Comparison of ENCODE assay signal across 8 cellular contexts in the genomic region with DNA sequence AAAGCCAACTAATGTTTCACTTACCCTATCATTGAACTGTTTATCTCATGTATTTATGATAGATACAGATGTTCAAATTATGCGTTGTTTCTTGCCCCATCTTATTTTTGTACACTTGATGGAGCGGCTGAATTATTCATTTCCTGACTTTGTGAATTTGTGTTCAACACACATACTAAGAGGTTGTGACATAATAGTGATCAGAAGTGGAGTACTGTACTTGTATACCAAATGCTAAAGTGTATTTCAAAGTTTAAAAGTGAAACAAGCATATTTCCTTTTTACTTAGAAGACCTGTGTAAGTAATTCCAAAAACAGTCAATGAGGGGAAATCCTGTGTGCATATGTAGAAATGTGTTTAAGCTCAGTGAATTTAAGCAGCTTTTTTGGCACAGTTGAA. TPM values are rescaled to one million over a fixed set of nuclear protein-coding genes. Genes with fewer than 3 reads are reported as not detected.
DNase-seq lines count a peak whose midpoint lies in the region; ATAC-seq and TF ChIP-seq lines count a peak whose summit lies in the region.

No MANE protein-coding gene starts in this region.

- no peaks in the 10 kb centered on the region; the same call in 1 of the 2 replicates for H3K9me3 ChIP-seq in AG04450 (ENCODE audit: control insufficient read depth, insufficient read depth, low read length)
- no peaks in the 10 kb centered on the region for H3K9me3 ChIP-seq in muscle layer of duodenum (ENCODE audit: control insufficient read depth in 1 of 2, low read length in 2 of 2)

- H3K27me3 ChIP-seq in AG04450 (ENCODE audit: control insufficient read depth, insufficient read depth, low read length) (no peaks in the 10 kb centered on the region), muscle layer of duodenum (ENCODE audit: low read depth, low read length) (no peaks in the 10 kb centered on the region)

- peaks cover 39% of the 10 kb centered on the region for H3K36me3 Mint-ChIP-seq in chondrocyte (ENCODE audit: low read depth)

- ATAC-seq in GM21526 (IDR thresholded peaks at IDR 0.05; ENCODE audit: low FRiP score, unreplicated experiment): no peak

- peaks cover 5 to 6% of the 10 kb centered on the region in 2 donors for H3K4me1 ChIP-seq in muscle layer of duodenum (ENCODE audit: control insufficient read depth in 1 of 2, insufficient read depth in 2 of 2, low read length in 2 of 2)

- H3K36me3 ChIP-seq in muscle layer of duodenum (ENCODE audit: control insufficient read depth in 1 of 2, insufficient read depth in 2 of 2, low read length in 2 of 2): peaks cover 43 to 57% of the 10 kb centered on the region in 2 donors

- no peaks in the 10 kb centered on the region for H3K9me3 Mint-ChIP-seq in chondrocyte (ENCODE audit: low read depth)

- H3K27me3 Mint-ChIP-seq in chondrocyte (ENCODE audit: low read depth): no peaks in the 10 kb centered on the region

- H3K4me3 Mint-ChIP-seq in chondrocyte (ENCODE audit: unreplicated experiment): peak overlapping the region; percentile 93

- peaks cover 46% of the 10 kb centered on the region for H3K4me1 Mint-ChIP-seq in chondrocyte (ENCODE audit: low read depth)

- POLR2A ChIA-PET in AG04450 (lab: Yijun Ruan, JAX): interaction anchor here (1.0 to 1.3 kb wide), 3 partner anchors 10 to 374 kb away, joined by 3 to 4 read pairs (median 4); a partner anchor contains a TSS

- peak overlapping the region; percentile 92 for H3K27ac Mint-ChIP-seq in chondrocyte (ENCODE audit: unreplicated experiment)

- CTCF ChIA-PET in AG04450 (lab: Charles Lee): interaction anchor here (1.0 to 2.3 kb wide), 5 partner anchors 37 to 685 kb away, joined by 3 to 23 read pairs (median 10); no protein-coding TSS in a partner anchor

- DNase-seq in AG04450 (ENCODE audit: low read depth, low spot score) (no peak), chondrocyte (ENCODE audit: low spot score) (no peak), DMS53 treated with DMSO at 0.1 percent for 48 hours (lab: John Stamatoyannopoulos, UW; ENCODE audit: unreplicated experiment) (no peak), H4 (ENCODE audit: low spot score) (no peak)
- DNase-seq in Jurkat, Clone E6-1 (ENCODE audit: low read depth, low spot score): peak; percentile 3
- no peak for DNase-seq in stimulated activated CD4-positive, alpha-beta T cell treated with anti-CD3 and anti-CD28 coated beads, Interleukin-12 subunit alpha, Interleukin-12 subunit beta, amount 100 ng/mL, for 4 hours

- TF ChIP-seq CTCF in AG04450 (IDR thresholded peaks at IDR 0.05; ENCODE audit: low read depth, low read length) (no peak), chondrocyte (IDR thresholded peaks at IDR 0.05) (no peak)

- H3K4me3 ChIP-seq in AG04450 (ENCODE audit: low read depth, low read length): peak overlapping the region; percentile 77
- H3K4me3 ChIP-seq in Jurkat, Clone E6-1 (ENCODE audit: low read length): no peak overlapping the region
- H3K4me3 ChIP-seq in muscle layer of duodenum (ENCODE audit: low read depth in 1 of 2, low read length in 2 of 2): peak overlapping the region; percentile 75 to 98

- H3K27ac ChIP-seq in AG04450 (ENCODE audit: low read depth, low read length): no peak overlapping the region
- H3K27ac ChIP-seq in muscle layer of duodenum (ENCODE audit: low read length): peak overlapping the region; percentile 100

RNA-seq across cellular contexts. Expression of a gene that starts 1.8 kb away (rescaled TPM):
- 27.3 and 29.6 TPM in 2 replicates for polyA plus RNA-seq in AG04450 (2011; rRNA removed)
- polyA minus RNA-seq in AG04450 (2011; rRNA and poly(A)+ RNA removed): 110 and 130 TPM in 2 replicates
- 1.3 TPM for polyA plus RNA-seq in Jurkat, Clone E6-1 (2012; ENCODE audit: insufficient read depth, insufficient read length)
- 17.6 to 22.8 TPM (median 18.9 TPM) in 3 replicates for total RNA-seq in chondrocyte
- 0.81 and 8.0 TPM in 2 replicates for total RNA-seq in H4 (2014; rRNA removed; shearing (Covaris generic))
